Comparison of ENCODE assay signal across 11 cellular contexts in genomic region chr1:202193614-202194327, GRCh38. TPM values are rescaled to one million over a fixed set of nuclear protein-coding genes. Genes with fewer than 3 reads are reported as not detected.
DNase-seq lines count a peak whose midpoint lies in the region; ATAC-seq and TF ChIP-seq lines count a peak whose summit lies in the region.
"Had no signal": no experiment of that assay in that cellular context is flagged by ENCODE, and none has a peak within 500 bp of the region (broad histone marks: within the 10 kb centered on the region; RNA-seq: fewer than 3 reads in every experiment).

TSS of gene LGR6 (plus strand) at chr1:202193799. CDS start at chr1:202193990, 191 bp downstream.

- H3K36me3 ChIP-seq in ectodermal cell (ENCODE audit: control insufficient read depth, insufficient read depth, low read length) = no peaks in the 10 kb centered on the region

- H3K4me3 ChIP-seq in ectodermal cell (ENCODE audit: insufficient read depth, low read depth, low read length) = peak within 1 kb of the TSS; percentile 1

- 6% methylated on average over 61 of the region's 61 CpGs for WGBS in ectodermal cell, 2 experiments

- no peak for DNase-seq in activated T-cell treated with anti-CD3 and anti-CD28 coated beads, Interleukin-2, amount 50 U/mL, for 4 hours
- no peak for DNase-seq in activated T-cell treated with anti-CD3 and anti-CD28 coated beads, Interleukin-2, amount 50 U/mL, for 1 hour
- DNase-seq in memory B cell (ENCODE audit: low spot score in 2 of 2) = peak in 1 of 2 donors; percentile 17
- DNase-seq in type B pancreatic cell (ENCODE audit: extremely low spot score, unreplicated experiment) = no peak
- DNase-seq in effector CD4-positive, alpha-beta T cell = no peak
- no peak for DNase-seq in globus pallidus (ENCODE audit: low spot score)
- DNase-seq: activated CD4-positive, alpha-beta memory T cell treated with anti-CD3 and anti-CD28 coated beads, Interleukin-2, amount 10 ng/mL, durations not matched to agents 7 days and 5 days; cortex of kidney had no signal

- H3K4me1 Mint-ChIP-seq in activated T-cell treated with anti-CD3 and anti-CD28 coated beads, Interleukin-2, amount 50 U/mL, for 4 hours (ENCODE audit: low read depth) = peaks cover 13% of the 10 kb centered on the region
- H3K4me1 Mint-ChIP-seq in memory B cell (peaks cover 7% of the 10 kb centered on the region), type B pancreatic cell (ENCODE audit: unreplicated experiment) (no peaks in the 10 kb centered on the region)

- peak in 1 of 2 donors; percentile 41 for ATAC-seq in activated T-cell treated with anti-CD3 and anti-CD28 coated beads, Interleukin-2, amount 50 U/mL, for 4 hours
- ATAC-seq in memory B cell (ENCODE audit: low read depth) (peak; percentile 28), GM18873 (IDR thresholded peaks at IDR 0.05; ENCODE audit: low FRiP score, unreplicated experiment) (no peak)

- peaks cover 10% of the 10 kb centered on the region for H3K4me1 ChIP-seq in ectodermal cell (ENCODE audit: control insufficient read depth, insufficient read depth, low read length)

- H3K4me3 Mint-ChIP-seq in activated T-cell treated with anti-CD3 and anti-CD28 coated beads, Interleukin-2, amount 50 U/mL, for 4 hours = peak within 1 kb of the TSS; percentile 61
- peak within 1 kb of the TSS; percentile 61 for H3K4me3 Mint-ChIP-seq in memory B cell
- H3K4me3 Mint-ChIP-seq in type B pancreatic cell = peak within 1 kb of the TSS; percentile 84
- H3K4me3 Mint-ChIP-seq: activated CD4-positive, alpha-beta memory T cell treated with anti-CD3 and anti-CD28 coated beads, Interleukin-2, amount 10 ng/mL, durations not matched to agents 7 days and 5 days had no signal

- TF ChIP-seq CTCF in type B pancreatic cell (conservative IDR thresholded peaks at IDR 0.05) = peak; percentile 48

- H3K27ac ChIP-seq in ectodermal cell (ENCODE audit: insufficient read depth, low read depth, low read length, poor library complexity, severe bottlenecking) = no peak within 1 kb of the TSS
- H3K27ac ChIP-seq: KMS-11 had no signal

- H3K9me3 Mint-ChIP-seq in activated T-cell treated with anti-CD3 and anti-CD28 coated beads, Interleukin-2, amount 50 U/mL, for 4 hours = no peaks in the 10 kb centered on the region
- H3K9me3 Mint-ChIP-seq in memory B cell = no peaks in the 10 kb centered on the region
- H3K9me3 Mint-ChIP-seq in type B pancreatic cell = no peaks in the 10 kb centered on the region
- H3K9me3 Mint-ChIP-seq: activated CD4-positive, alpha-beta memory T cell treated with anti-CD3 and anti-CD28 coated beads, Interleukin-2, amount 10 ng/mL, durations not matched to agents 7 days and 5 days had no signal

- peaks cover 28% of the 10 kb centered on the region for H3K27me3 Mint-ChIP-seq in activated T-cell treated with anti-CD3 and anti-CD28 coated beads, Interleukin-2, amount 50 U/mL, for 4 hours (ENCODE audit: low read depth)
- H3K27me3 Mint-ChIP-seq in memory B cell (peaks cover 24% of the 10 kb centered on the region), type B pancreatic cell (peaks cover 64% of the 10 kb centered on the region)

- H3K9me3 ChIP-seq in ectodermal cell (ENCODE audit: control insufficient read depth, low read length) = no peaks in the 10 kb centered on the region

- no peaks in the 10 kb centered on the region for H3K36me3 Mint-ChIP-seq in activated T-cell treated with anti-CD3 and anti-CD28 coated beads, Interleukin-2, amount 50 U/mL, for 4 hours (ENCODE audit: insufficient read depth)
- H3K36me3 Mint-ChIP-seq in memory B cell (no peaks in the 10 kb centered on the region), type B pancreatic cell (no peaks in the 10 kb centered on the region)

- peaks cover 38% of the 10 kb centered on the region for H3K27me3 ChIP-seq in ectodermal cell (ENCODE audit: control insufficient read depth, insufficient read depth, low read length, poor library complexity, severe bottlenecking)

- H3K27ac Mint-ChIP-seq in memory B cell (no peak within 1 kb of the TSS), type B pancreatic cell (no peak within 1 kb of the TSS)
- H3K27ac Mint-ChIP-seq: activated CD4-positive, alpha-beta memory T cell treated with anti-CD3 and anti-CD28 coated beads, Interleukin-2, amount 10 ng/mL, durations not matched to agents 7 days and 5 days had no signal

RNA-seq across cellular contexts. Expression of gene LGR6, which starts in this region (rescaled TPM):
- total RNA-seq in activated T-cell treated with anti-CD3 and anti-CD28 coated beads, Interleukin-2, amount 50 U/mL, for 4 hours = under 1 TPM in 2 of 3 donors, not detected in 1; 0.08 to 0.21 TPM
- 0.44 TPM for polyA plus RNA-seq in ectodermal cell (2013, experiment 1 of 4)
- 1.0 TPM for polyA plus RNA-seq in ectodermal cell (2013, experiment 2 of 4)
- polyA plus RNA-seq in ectodermal cell (2013, experiment 3 of 4) = 0.69 TPM
- polyA plus RNA-seq in ectodermal cell (2013, experiment 4 of 4) = 0.81 TPM
- total RNA-seq in type B pancreatic cell (ENCODE audit: low replicate concordance) = 2.8 and 6.9 TPM in 2 replicates
